Comparison of ENCODE assay signal across 9 cellular contexts in genomic region chr20:57323034-57323433, GRCh38. TPM values are rescaled to one million over a fixed set of nuclear protein-coding genes. Genes with fewer than 3 reads are reported as not detected.
DNase-seq lines count a peak whose midpoint lies in the region; ATAC-seq, FAIRE-seq and TF ChIP-seq lines count a peak whose summit lies in the region.
"Had no signal": no experiment of that assay in that cellular context is flagged by ENCODE, and none has a peak within 500 bp of the region (broad histone marks: within the 10 kb centered on the region; RNA-seq: fewer than 3 reads in every experiment).

No MANE protein-coding gene starts in this region.

- no peak overlapping the region for H3K18ac ChIP-seq in neuronal stem cell (ENCODE audit: low read length)

- H3K27ac ChIP-seq in DOHH2 (ENCODE audit: low read depth, low read length): peak overlapping the region; percentile 99
- peak overlapping the region; percentile 76 for H3K27ac ChIP-seq in neuronal stem cell (replicated peaks; ENCODE audit: low read length)

- peak overlapping the region; percentile 89 for H2AFZ ChIP-seq in neuronal stem cell (ENCODE audit: low read length)

- ATAC-seq in HG03196 (IDR thresholded peaks at IDR 0.05; ENCODE audit: unreplicated experiment): no peak

- H4K91ac ChIP-seq in neuronal stem cell (ENCODE audit: low read depth, low read length, poor library complexity): no peak overlapping the region

- no peak for TF ChIP-seq CTCF in DOHH2 (IDR thresholded peaks at IDR 0.05; ENCODE audit: low read depth, low read length, poor library complexity, severe bottlenecking)

- H3F3A ChIP-seq in DOHH2 (ENCODE audit: control insufficient read depth, insufficient read depth): peaks cover 76% of the 10 kb centered on the region

- DNase-seq in HTR-8/SVneo (ENCODE audit: insufficient read length, low spot score): no peak
- peak; percentile 21 for DNase-seq in cerebellar cortex (ENCODE audit: low spot score)
- peak; percentile 61 for DNase-seq in neuronal stem cell (ENCODE audit: low spot score)
- no peak for DNase-seq in activated T-cell treated with anti-CD3 and anti-CD28 coated beads, Interleukin-2, amount 50 U/mL, for 1 hour
- DNase-seq in NCI-H2227 treated with DMSO at 0.1 percent for 48 hours (lab: John Stamatoyannopoulos, UW): no peak
- DNase-seq in NK-92 (lab: John Stamatoyannopoulos, UW; ENCODE audit: unreplicated experiment): no peak
- DNase-seq: activated gamma-delta T cell treated with Interleukin-2 at 50 U/mL for 16 hours had no signal

- H2BK12ac ChIP-seq in neuronal stem cell (ENCODE audit: low read length): no peak overlapping the region

- no peak overlapping the region for H2BK120ac ChIP-seq in neuronal stem cell (ENCODE audit: low read depth, low read length)

- H3K79me1 ChIP-seq in neuronal stem cell (ENCODE audit: low read depth, low read length): no peaks in the 10 kb centered on the region

- no peaks in the 10 kb centered on the region for H4K20me1 ChIP-seq in DOHH2 (ENCODE audit: control insufficient read depth, insufficient read depth, low read depth, low read length)

- H3K36me3 ChIP-seq in DOHH2 (ENCODE audit: control insufficient read depth, low read length) (no peaks in the 10 kb centered on the region), neuronal stem cell (replicated peaks in 1 of 2; ENCODE audit: control insufficient read depth in 2 of 2, insufficient read depth in 2 of 2, low read length in 2 of 2) (no peaks in the 10 kb centered on the region)

- H2BK15ac ChIP-seq in neuronal stem cell (ENCODE audit: low read length): no peak overlapping the region

- peaks cover 43% of the 10 kb centered on the region for H3K79me2 ChIP-seq in DOHH2 (ENCODE audit: control insufficient read depth, low read length)

- no peak overlapping the region for H3K23ac ChIP-seq in neuronal stem cell (ENCODE audit: low read depth, low read length, poor library complexity)

- FAIRE-seq in HTR-8/SVneo (lab: Jason Lieb, UNC): peak; percentile 88

- no peak overlapping the region for H3K14ac ChIP-seq in neuronal stem cell (ENCODE audit: low read length)

- no CpG with 5 or more reads among the region's 6 CpGs for WGBS in neuronal stem cell (ENCODE audit: extremely low coverage in 2 of 2, insufficient read length in 2 of 2, insufficient replicate concordance in 1 of 2), 2 donors

- H3K4me1 ChIP-seq in DOHH2 (ENCODE audit: control insufficient read depth, low read length) (peaks cover 99% of the 10 kb centered on the region), neuronal stem cell (ENCODE audit: control insufficient read depth in 2 of 2, insufficient read depth in 1 of 2, low read depth in 1 of 2, low read length in 2 of 2) (peaks cover 6 to 12% of the 10 kb centered on the region in 2 donors)

- no peak overlapping the region for H2BK5ac ChIP-seq in neuronal stem cell (ENCODE audit: low read length)

- H3K9ac ChIP-seq in neuronal stem cell (ENCODE audit: low read depth, low read length, poor library complexity): no peak overlapping the region

- no peak overlapping the region for H2AK5ac ChIP-seq in neuronal stem cell (ENCODE audit: low read depth, low read length)

- no peak overlapping the region for H4K8ac ChIP-seq in neuronal stem cell (ENCODE audit: low read depth, low read length)

- H3K9me2 ChIP-seq in DOHH2 (replicated peaks; ENCODE audit: control insufficient read depth, low read length): no peaks in the 10 kb centered on the region

- H3K4ac ChIP-seq in neuronal stem cell (ENCODE audit: low read length): no peak overlapping the region

- no peaks in the 10 kb centered on the region for H3K9me3 ChIP-seq in DOHH2 (ENCODE audit: control insufficient read depth, insufficient read depth, low read length)
- no peaks in the 10 kb centered on the region for H3K9me3 ChIP-seq in neuronal stem cell (replicated peaks in 1 of 2; ENCODE audit: control insufficient read depth in 2 of 2, insufficient read depth in 1 of 2, low read depth in 1 of 2, low read length in 2 of 2)

- H3K4me2 ChIP-seq in DOHH2 (ENCODE audit: low read length): peak overlapping the region; percentile 94
- H3K4me2 ChIP-seq in neuronal stem cell (ENCODE audit: insufficient read depth, low read length, poor library complexity, severe bottlenecking): peak overlapping the region; percentile 28

- H3K27me3 ChIP-seq in DOHH2 (ENCODE audit: control insufficient read depth, low read length) (no peaks in the 10 kb centered on the region), neuronal stem cell (ENCODE audit: control insufficient read depth in 3 of 3, insufficient read depth in 3 of 3, low read depth in 1 of 3, low read length in 3 of 3) (no peaks in the 10 kb centered on the region)

- H3K4me3 ChIP-seq in DOHH2 (ENCODE audit: low read length): peak overlapping the region; percentile 75
- no peak overlapping the region for H3K4me3 ChIP-seq in neuronal stem cell (ENCODE audit: low read length in 2 of 2)

RNA-seq across cellular contexts. Expression of gene SPO11, which starts 6.6 kb away (rescaled TPM):
- polyA plus RNA-seq in neuronal stem cell (2013, experiment 1 of 2): not detected
- polyA plus RNA-seq in neuronal stem cell (2013, experiment 2 of 2): not detected

RNA-seq across cellular contexts. Expression of gene RAE1, which starts 28.0 kb away (rescaled TPM):
- polyA plus RNA-seq in neuronal stem cell (2013, experiment 1 of 2): 21.8 TPM
- polyA plus RNA-seq in neuronal stem cell (2013, experiment 2 of 2): 21.8 TPM

RNA-seq across cellular contexts. Expression of gene BMP7, which starts 56.6 kb away (rescaled TPM):
- polyA plus RNA-seq in neuronal stem cell (2013, experiment 1 of 2): 17.6 TPM
- polyA plus RNA-seq in neuronal stem cell (2013, experiment 2 of 2): 17.7 TPM

Comparison
In these comparisons a context has a peak if more than half of its experiments do, and no peak if none do; other contexts are left out.
1. DNase-seq: peak in cerebellar cortex (single experiment) and neuronal stem cell (single experiment); none in HTR-8/SVneo (single experiment), activated T-cell treated with anti-CD3 and anti-CD28 coated beads, Interleukin-2, amount 50 U/mL, for 1 hour (single experiment), NCI-H2227 treated with DMSO at 0.1 percent for 48 hours (single experiment) and NK-92 (single experiment).